2 cellular contexts compared by ENCODE assay signal in the genomic region with DNA sequence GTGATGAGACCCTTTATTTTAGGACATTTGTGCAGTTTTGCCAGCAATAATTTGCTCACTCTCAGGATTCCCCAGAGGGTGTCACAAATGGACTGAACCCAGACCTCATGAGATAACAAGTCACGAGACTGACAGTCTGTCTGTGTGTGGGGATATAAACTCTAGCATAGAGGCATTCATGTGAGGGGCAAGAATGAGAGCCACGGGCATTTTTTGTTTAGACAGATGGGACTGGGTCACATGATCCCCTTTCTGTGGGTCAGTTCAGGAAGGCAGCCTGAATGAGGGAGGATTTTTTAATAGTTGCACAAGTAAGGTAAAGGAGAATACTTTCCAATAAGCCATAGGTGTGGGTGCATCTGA.
TF ChIP-seq lines count a peak whose summit lies in the region.

No MANE protein-coding gene starts in this region.

TF ChIP-seq in SK-N-SH, 30 proteins besides CTCF, POLR2A, EP300 and RAD21:
- no peak for TF ChIP-seq GABPA (IDR thresholded peaks at IDR 0.05; ENCODE audit: low read depth)
- peak; percentile 61 for TF ChIP-seq GATA2 (CRISPR knock-in tag; IDR thresholded peaks at IDR 0.05)

TF ChIP-seq in SK-N-SH treated with all-trans-retinoic acid at 6 μM for 48 hours, 23 proteins besides CTCF, POLR2A, EP300 and RAD21 (continued from another document):
- TF ChIP-seq PATZ1 (CRISPR knock-in tag; IDR thresholded peaks at IDR 0.05; ENCODE audit: borderline replicate concordance), result no peak
- no peak for TF ChIP-seq TCF4 (CRISPR knock-in tag; IDR thresholded peaks at IDR 0.05; ENCODE audit: borderline replicate concordance)
- TF ChIP-seq PPARA (CRISPR knock-in tag; IDR thresholded peaks at IDR 0.05; ENCODE audit: borderline replicate concordance), result no peak
- TF ChIP-seq ZC3H10 (CRISPR knock-in tag; IDR thresholded peaks at IDR 0.05), result no peak
- TF ChIP-seq ZFP3 (CRISPR knock-in tag; IDR thresholded peaks at IDR 0.05), result no peak
- TF ChIP-seq, protein P1, sequence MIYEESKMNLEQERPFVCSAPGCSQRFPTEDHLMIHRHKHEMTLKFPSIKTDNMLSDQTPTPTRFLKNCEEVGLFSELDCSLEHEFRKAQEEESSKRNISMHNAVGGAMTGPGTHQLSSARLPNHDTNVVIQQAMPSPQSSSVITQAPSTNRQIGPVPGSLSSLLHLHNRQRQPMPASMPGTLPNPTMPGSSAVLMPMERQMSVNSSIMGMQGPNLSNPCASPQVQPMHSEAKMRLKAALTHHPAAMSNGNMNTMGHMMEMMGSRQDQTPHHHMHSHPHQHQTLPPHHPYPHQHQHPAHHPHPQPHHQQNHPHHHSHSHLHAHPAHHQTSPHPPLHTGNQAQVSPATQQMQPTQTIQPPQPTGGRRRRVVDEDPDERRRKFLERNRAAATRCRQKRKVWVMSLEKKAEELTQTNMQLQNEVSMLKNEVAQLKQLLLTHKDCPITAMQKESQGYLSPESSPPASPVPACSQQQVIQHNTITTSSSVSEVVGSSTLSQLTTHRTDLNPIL (CRISPR knock-in tag; IDR thresholded peaks at IDR 0.05; ENCODE audit: low read depth), result no peak
- no peak for TF ChIP-seq ESRRG (CRISPR knock-in tag; IDR thresholded peaks at IDR 0.05)
- no peak for TF ChIP-seq CSDC2 (CRISPR knock-in tag; IDR thresholded peaks at IDR 0.05)
- TF ChIP-seq ZNF8 (CRISPR knock-in tag; IDR thresholded peaks at IDR 0.05), result no peak
- no peak for TF ChIP-seq ZNF565 (CRISPR knock-in tag; conservative IDR thresholded peaks at IDR 0.05; ENCODE audit: low read depth)
- TF ChIP-seq ARNTL (CRISPR knock-in tag; IDR thresholded peaks at IDR 0.05; ENCODE audit: borderline replicate concordance, low read depth), result no peak
- TF ChIP-seq RARB (CRISPR knock-in tag; IDR thresholded peaks at IDR 0.05), result no peak
